24 cellular contexts compared by ENCODE assay signal in genomic region chr18:41146301-41146700, GRCh38.
DNase-seq lines count a peak whose midpoint lies in the region; ATAC-seq and TF ChIP-seq lines count a peak whose summit lies in the region.
"Had no signal": no experiment of that assay in that cellular context is flagged by ENCODE, and none has a peak within 500 bp of the region (broad histone marks: within the 10 kb centered on the region; RNA-seq: fewer than 3 reads in every experiment).

No MANE protein-coding gene starts in this region.

- 43% methylated on average over 1 of the region's 1 CpG for WGBS in hepatocyte (ENCODE audit: low lambda C conversion rate, missing lambda C conversion rate)
- WGBS in right cardiac atrium, result 59% methylated on average over 1 of the region's 1 CpG

- H3K9me3 Mint-ChIP-seq in CD8-positive, alpha-beta T cell, result peaks cover 13% of the 10 kb centered on the region
- H3K9me3 Mint-ChIP-seq: neural crest cell had no signal

- POLR2A ChIA-PET in CD8-positive, alpha-beta T cell (lab: Charles Lee), result no interaction called here

- H3K9me3 ChIP-seq in hepatocyte (ENCODE audit: low read depth) (no peaks in the 10 kb centered on the region), right cardiac atrium (ENCODE audit: control insufficient read depth, low read length) (no peaks in the 10 kb centered on the region)
- H3K9me3 ChIP-seq in CD8-positive, alpha-beta T cell (ENCODE audit: low read length), result no peaks in the 10 kb centered on the region
- H3K9me3 ChIP-seq: prostate gland, SJCRH30, vagina had no signal

- CTCF ChIA-PET in CD8-positive, alpha-beta T cell (lab: Charles Lee), result no interaction called here

- DNase-seq in COR-L47 (lab: John Stamatoyannopoulos, UW) (peak; percentile 19), NCI-H1436 treated with DMSO at 0.1 percent for 48 hours (lab: John Stamatoyannopoulos, UW) (peak; percentile 93), NCI-H82 treated with DMSO at 0.1 percent for 48 hours (lab: John Stamatoyannopoulos, UW; ENCODE audit: unreplicated experiment) (peak; percentile 59), hepatocyte (ENCODE audit: low spot score) (no peak), right cardiac atrium (no peak), T-helper 9 cell (no peak)
- no peak for DNase-seq in CD8-positive, alpha-beta T cell
- DNase-seq: activated CD4-positive, alpha-beta T cell treated with anti-CD3 and anti-CD28 coated beads, Interleukin-2, amount 10 ng/mL, durations not matched to agents 24 days and 14 days; activated naive CD4-positive, alpha-beta T cell treated with anti-CD3 and anti-CD28 coated beads, Interleukin-2, amount 50 U/mL, for 16 hours; caudate nucleus; dermis blood vessel endothelial cell; DMS 273 treated with DMSO at 0.1 percent for 48 hours; H7; KG1; left ventricle myocardium superior; NCI-H2171; SJCRH30; stimulated activated CD4-positive, alpha-beta T cell treated with anti-CD3 and anti-CD28 coated beads, Interleukin-2, amount 100 ng/mL, for 24 hours had no signal

- H2AFZ ChIP-seq in hepatocyte, result no peak overlapping the region

- no peaks in the 10 kb centered on the region for H3K36me3 ChIP-seq in hepatocyte (replicated peaks; ENCODE audit: insufficient read depth, low read depth)
- H3K36me3 ChIP-seq in CD8-positive, alpha-beta T cell (ENCODE audit: insufficient read depth, low read length), result no peaks in the 10 kb centered on the region
- H3K36me3 ChIP-seq: prostate gland, SJCRH30, vagina had no signal

- no peaks in the 10 kb centered on the region for H3K9me2 ChIP-seq in hepatocyte (replicated peaks; ENCODE audit: insufficient read depth)

- no peak overlapping the region for H3K4me2 ChIP-seq in hepatocyte

- no peak for ATAC-seq in GM19328 (IDR thresholded peaks at IDR 0.05; ENCODE audit: unreplicated experiment)
- no peak for ATAC-seq in right cardiac atrium
- no peak for ATAC-seq in CD8-positive, alpha-beta T cell
- ATAC-seq: left ventricle myocardium superior; Panc1; stimulated activated memory B cell treated with anti-CD40 and anti-IgM and Interleukin-4, amounts not matched to agents 10 μg/mL and 1 μg/mL and 100 μg/mL, for 72 hours had no signal

- peaks cover 11% of the 10 kb centered on the region for H3K4me1 ChIP-seq in hepatocyte (ENCODE audit: insufficient read depth)
- H3K4me1 ChIP-seq in right cardiac atrium (ENCODE audit: control insufficient read depth, insufficient read depth, low read length), result no peaks in the 10 kb centered on the region
- H3K4me1 ChIP-seq in CD8-positive, alpha-beta T cell (ENCODE audit: insufficient read depth, low read length), result no peaks in the 10 kb centered on the region
- H3K4me1 ChIP-seq: prostate gland, SJCRH30, vagina had no signal

- H3K4me3 ChIP-seq in hepatocyte (no peak overlapping the region), right cardiac atrium (ENCODE audit: low read length) (no peak overlapping the region)
- H3K4me3 ChIP-seq in CD8-positive, alpha-beta T cell (ENCODE audit: low read depth, low read length), result no peak overlapping the region
- H3K4me3 ChIP-seq: prostate gland, SJCRH30, vagina had no signal

- no peak overlapping the region for H3K4me3 Mint-ChIP-seq in CD8-positive, alpha-beta T cell
- H3K4me3 Mint-ChIP-seq: activated CD4-positive, alpha-beta T cell treated with anti-CD3 and anti-CD28 coated beads, Interleukin-2, amount 10 ng/mL, durations not matched to agents 24 days and 14 days; neural crest cell; stimulated activated memory B cell treated with anti-CD40 and anti-IgM and Interleukin-4, amounts not matched to agents 10 μg/mL and 1 μg/mL and 100 μg/mL, for 72 hours had no signal

- H3K27ac Mint-ChIP-seq in CD8-positive, alpha-beta T cell, result no peak overlapping the region
- H3K27ac Mint-ChIP-seq: activated CD4-positive, alpha-beta T cell treated with anti-CD3 and anti-CD28 coated beads, Interleukin-2, amount 10 ng/mL, durations not matched to agents 24 days and 14 days; stimulated activated memory B cell treated with anti-CD40 and anti-IgM and Interleukin-4, amounts not matched to agents 10 μg/mL and 1 μg/mL and 100 μg/mL, for 72 hours had no signal

- H3K27me3 Mint-ChIP-seq in CD8-positive, alpha-beta T cell (ENCODE audit: low read depth), result no peaks in the 10 kb centered on the region
- H3K27me3 Mint-ChIP-seq: activated CD4-positive, alpha-beta T cell treated with anti-CD3 and anti-CD28 coated beads, Interleukin-2, amount 10 ng/mL, durations not matched to agents 24 days and 14 days; stimulated activated memory B cell treated with anti-CD40 and anti-IgM and Interleukin-4, amounts not matched to agents 10 μg/mL and 1 μg/mL and 100 μg/mL, for 72 hours had no signal

- no peaks in the 10 kb centered on the region for H3K79me2 ChIP-seq in hepatocyte

- intact Hi-C loops in right cardiac atrium (cut with DNase I), result no loop called here
- intact Hi-C loops in CD8-positive, alpha-beta T cell (cut with DNase I, micrococcal nuclease), result no loop called here

- no peaks in the 10 kb centered on the region for H3K4me1 Mint-ChIP-seq in CD8-positive, alpha-beta T cell (ENCODE audit: low read depth)
- H3K4me1 Mint-ChIP-seq: activated CD4-positive, alpha-beta T cell treated with anti-CD3 and anti-CD28 coated beads, Interleukin-2, amount 10 ng/mL, durations not matched to agents 24 days and 14 days; stimulated activated memory B cell treated with anti-CD40 and anti-IgM and Interleukin-4, amounts not matched to agents 10 μg/mL and 1 μg/mL and 100 μg/mL, for 72 hours had no signal

- H3K27ac ChIP-seq in hepatocyte (peak overlapping the region; percentile 25), right cardiac atrium (ENCODE audit: low read length) (no peak overlapping the region)
- no peak overlapping the region for H3K27ac ChIP-seq in CD8-positive, alpha-beta T cell (ENCODE audit: low read depth, low read length)
- H3K27ac ChIP-seq: prostate gland, SJCRH30, vagina had no signal

- H3K27me3 ChIP-seq in hepatocyte (no peaks in the 10 kb centered on the region), right cardiac atrium (ENCODE audit: control insufficient read depth, insufficient read depth) (no peaks in the 10 kb centered on the region)
- no peaks in the 10 kb centered on the region for H3K27me3 ChIP-seq in CD8-positive, alpha-beta T cell (ENCODE audit: insufficient read depth, low read length)
- H3K27me3 ChIP-seq: SJCRH30, vagina had no signal

- no peak for TF ChIP-seq CTCF in hepatocyte (IDR thresholded peaks at IDR 0.05; ENCODE audit: poor library complexity)
- no peak for TF ChIP-seq CTCF in CD8-positive, alpha-beta T cell (IDR thresholded peaks at IDR 0.05)

- H3K36me3 Mint-ChIP-seq in CD8-positive, alpha-beta T cell, result no peaks in the 10 kb centered on the region
- H3K36me3 Mint-ChIP-seq: stimulated activated memory B cell treated with anti-CD40 and anti-IgM and Interleukin-4, amounts not matched to agents 10 μg/mL and 1 μg/mL and 100 μg/mL, for 72 hours had no signal

- no peaks in the 10 kb centered on the region for H4K20me1 ChIP-seq in hepatocyte (ENCODE audit: insufficient read depth, poor library complexity, severe bottlenecking)

Comparison
In these comparisons a context has a peak if more than half of its experiments do, and no peak if none do; other contexts are left out.
1. DNase-seq: peak in COR-L47 (single experiment), NCI-H1436 treated with DMSO at 0.1 percent for 48 hours (single experiment) and NCI-H82 treated with DMSO at 0.1 percent for 48 hours (single experiment); none in hepatocyte (single experiment), right cardiac atrium (0 of 3), T-helper 9 cell (single experiment) and CD8-positive, alpha-beta T cell (0 of 7).